Comparison of ENCODE assay signal across 8 cellular contexts in the genomic region with DNA sequence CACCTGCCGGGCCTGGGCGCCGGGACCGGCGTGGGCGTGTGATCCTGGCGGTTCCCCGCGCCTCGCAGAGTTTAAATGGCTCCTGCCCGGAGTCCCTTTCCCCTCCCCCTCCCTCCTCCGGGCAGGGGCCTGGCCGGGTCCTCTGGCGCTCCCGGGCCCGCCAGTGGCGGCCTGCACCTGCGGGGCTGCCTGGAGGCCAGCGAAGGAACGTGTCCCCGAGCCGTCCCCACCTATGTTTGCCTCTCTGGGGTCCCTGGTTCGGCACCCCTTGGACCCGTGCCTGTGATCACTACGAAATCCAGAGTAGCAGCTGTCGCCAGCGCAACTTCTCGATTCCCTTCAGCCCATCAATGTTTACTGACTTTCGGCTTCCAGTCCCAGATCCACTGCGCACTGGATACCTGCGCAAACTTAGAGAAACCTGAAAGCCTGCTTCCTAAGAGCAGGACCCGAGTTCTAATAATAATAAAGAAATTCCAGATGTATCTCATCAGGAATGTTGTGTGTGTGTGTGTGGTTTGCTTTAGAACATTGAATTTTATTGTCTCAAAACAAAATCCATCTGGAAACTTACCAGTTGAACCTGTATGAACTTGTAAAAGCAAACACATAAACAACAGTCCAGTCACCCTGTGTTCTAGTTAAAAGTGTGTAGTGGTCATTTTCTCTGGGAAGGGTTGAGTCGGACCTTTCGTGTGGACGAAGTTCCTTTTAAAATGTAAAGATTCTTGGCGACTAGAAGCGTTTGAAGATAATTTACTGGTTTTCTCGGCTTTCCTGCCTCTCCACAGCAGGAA. TPM values are rescaled to one million over a fixed set of nuclear protein-coding genes. Genes with fewer than 3 reads are reported as not detected.
DNase-seq lines count a peak whose midpoint lies in the region; ATAC-seq and TF ChIP-seq lines count a peak whose summit lies in the region.

No MANE protein-coding gene starts in this region.

- TF ChIP-seq CTCF in heart left ventricle (IDR thresholded peaks at IDR 0.05): no peak

- H3K36me3 ChIP-seq in heart left ventricle (no peaks in the 10 kb centered on the region), mucosa of rectum (ENCODE audit: control insufficient read depth in 2 of 2, insufficient read depth in 2 of 2, low read length in 2 of 2) (no peaks in the 10 kb centered on the region)

- peak overlapping the region in 1 of 2 donors; percentile 57 for H3K9ac ChIP-seq in mucosa of rectum (ENCODE audit: low read depth in 1 of 2, low read length in 2 of 2)

- H3K27me3 ChIP-seq in heart left ventricle (peaks cover 0 to 74% (median 0%) of the 10 kb centered on the region in 9 donors), mucosa of rectum (ENCODE audit: control insufficient read depth in 2 of 2, insufficient read depth in 2 of 2, low read length in 2 of 2) (peaks cover 0 to 12% of the 10 kb centered on the region in 2 donors)

- H3K4me1 ChIP-seq in heart left ventricle (peaks cover 0 to 17% (median 0%) of the 10 kb centered on the region in 12 donors), mucosa of rectum (ENCODE audit: control insufficient read depth in 2 of 2, insufficient read depth in 2 of 2, low read length in 2 of 2) (peaks cover 0 to 5% of the 10 kb centered on the region in 2 donors)

- no peaks in the 10 kb centered on the region for H3K9me3 ChIP-seq in heart left ventricle
- H3K9me3 ChIP-seq in mucosa of rectum (ENCODE audit: control insufficient read depth in 2 of 2, low read length in 2 of 2): no peaks in the 10 kb centered on the region

- TF ChIP-seq POLR2A in heart left ventricle (IDR thresholded peaks at IDR 0.05): no peak

- intact Hi-C loops in heart left ventricle (cut with DNase I): no loop called here
- intact Hi-C loops in Right ventricle myocardium inferior (cut with DNase I): no loop called here

- H3K27ac ChIP-seq in heart left ventricle (peak overlapping the region in 1 of 12 donors; percentile 11), mucosa of rectum (ENCODE audit: low read depth in 2 of 2, low read length in 2 of 2) (peak overlapping the region in 1 of 2 donors; percentile 38)

- peak in 2 of 4 donors; percentile 16 to 29 for ATAC-seq in heart left ventricle
- ATAC-seq in Right ventricle myocardium inferior: no peak
- ATAC-seq in GM19452 (IDR thresholded peaks at IDR 0.05; ENCODE audit: unreplicated experiment): no peak

- WGBS in heart left ventricle, 4 donors: 7 to 21% (median 13%) methylated on average over 17 to 38 of the region's 38 CpGs

- H3K4me3 ChIP-seq in heart left ventricle (peak overlapping the region; percentile 15 to 68 (median 51)), mucosa of rectum (ENCODE audit: low read length in 2 of 2) (peak overlapping the region; percentile 63 to 71)

- DNase-seq in heart left ventricle: no peak
- no peak for DNase-seq in Right ventricle myocardium inferior (ENCODE audit: missing footprints)
- peak; percentile 64 for DNase-seq in ecto neural progenitor cell (ENCODE audit: low spot score)
- DNase-seq in UCSD-AML1 (lab: John Stamatoyannopoulos, UW; ENCODE audit: unreplicated experiment): no peak
- no peak for DNase-seq in stimulated activated CD4-positive, alpha-beta T cell treated with anti-CD3 and anti-CD28 coated beads, Interleukin-4, amount 100 ng/mL, for 24 hours
- no peak for DNase-seq in GOT3 (lab: John Stamatoyannopoulos, UW)

RNA-seq across cellular contexts. Expression of gene SHROOM2, which starts 0.8 kb away (rescaled TPM):
- total RNA-seq in heart left ventricle (1 to 10 TPM in 3 of 9 donors, under 1 TPM in 6; 0.51 to 1.7 (median 0.85) TPM), Right ventricle myocardium inferior (0.60 TPM)
- under 1 TPM; 0.38 to 0.49 TPM for polyA plus RNA-seq in heart left ventricle

RNA-seq across cellular contexts. Expression of gene GPR143, which starts 21.4 kb away (rescaled TPM):
- total RNA-seq in heart left ventricle (under 1 TPM in 2 of 9 donors, not detected in 7; 0.31 to 0.91 TPM), Right ventricle myocardium inferior (not detected)
- polyA plus RNA-seq in heart left ventricle: under 1 TPM in 1 of 2 donors, not detected in 1; 0.11 TPM
